In genomic region chr3:196568246-196569002, GRCh38 we compare ENCODE assay signal across 8 cellular contexts. TPM values are rescaled to one million over a fixed set of nuclear protein-coding genes. Genes with fewer than 3 reads are reported as not detected.
A peak's percentile ranks its signal among the peaks of the same experiment; 100 is the strongest.
DNase-seq lines count a peak whose midpoint lies in the region; ATAC-seq, FAIRE-seq and TF ChIP-seq lines count a peak whose summit lies in the region.

A gene with protein sequence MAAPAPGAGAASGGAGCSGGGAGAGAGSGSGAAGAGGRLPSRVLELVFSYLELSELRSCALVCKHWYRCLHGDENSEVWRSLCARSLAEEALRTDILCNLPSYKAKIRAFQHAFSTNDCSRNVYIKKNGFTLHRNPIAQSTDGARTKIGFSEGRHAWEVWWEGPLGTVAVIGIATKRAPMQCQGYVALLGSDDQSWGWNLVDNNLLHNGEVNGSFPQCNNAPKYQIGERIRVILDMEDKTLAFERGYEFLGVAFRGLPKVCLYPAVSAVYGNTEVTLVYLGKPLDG (plus strand): TSS chr3:196568660. CDS start chr3:196568985, 325 bp downstream.
TSS of gene WDR53 (minus strand) at chr3:196568554. CDS start at chr3:196561475, 7,079 bp downstream.

- peaks cover 10% of the 10 kb centered on the region for H3K36me3 Mint-ChIP-seq in activated naive CD8-positive, alpha-beta T cell treated with anti-CD3 and anti-CD28 coated beads, Interleukin-2, amount 50 U/mL, for 24 hours (ENCODE audit: low read depth)

- TF ChIP-seq POLR2A in GM12892 (IDR thresholded peaks at IDR 0.05; ENCODE audit: low read depth, low read length) (peak; percentile 91), tibial nerve (IDR thresholded peaks at IDR 0.05) (peak; percentile 28 to 75)

- H3K9me3 ChIP-seq in pancreas = no peaks in the 10 kb centered on the region
- no peaks in the 10 kb centered on the region for H3K9me3 ChIP-seq in tibial nerve

- peak within 1 kb of the TSS; percentile 93 for H3K4me3 Mint-ChIP-seq in activated naive CD8-positive, alpha-beta T cell treated with anti-CD3 and anti-CD28 coated beads, Interleukin-2, amount 50 U/mL, for 24 hours

- H3K36me3 ChIP-seq in pancreas = no peaks in the 10 kb centered on the region
- H3K36me3 ChIP-seq in tibial nerve = peaks cover 0 to 14% (median 0%) of the 10 kb centered on the region in 3 donors

- H3K27me3 ChIP-seq in pancreas (no peaks in the 10 kb centered on the region), tibial nerve (no peaks in the 10 kb centered on the region)

- FAIRE-seq in GM12892 (lab: Jason Lieb, UNC) = peak; percentile 98
- no peak for FAIRE-seq in pancreas (lab: Jason Lieb, UNC)

- H3K4me1 Mint-ChIP-seq in activated naive CD8-positive, alpha-beta T cell treated with anti-CD3 and anti-CD28 coated beads, Interleukin-2, amount 50 U/mL, for 24 hours = peaks cover 43% of the 10 kb centered on the region

- peak within 1 kb of the TSS; percentile 93 for H3K27ac Mint-ChIP-seq in activated naive CD8-positive, alpha-beta T cell treated with anti-CD3 and anti-CD28 coated beads, Interleukin-2, amount 50 U/mL, for 24 hours

- ATAC-seq in HG02840 (IDR thresholded peaks at IDR 0.05; ENCODE audit: low FRiP score, unreplicated experiment) = peak; percentile 89
- peak; percentile 97 for ATAC-seq in activated naive CD8-positive, alpha-beta T cell treated with anti-CD3 and anti-CD28 coated beads, Interleukin-2, amount 50 U/mL, for 24 hours
- ATAC-seq in Right ventricle myocardium superior (ENCODE audit: poor library complexity) = peak; percentile 100
- ATAC-seq in pancreas = peak; percentile 97 to 99 (median 98)

- TF ChIP-seq EP300 in tibial nerve (IDR thresholded peaks at IDR 0.05) = peak; percentile 91 to 97

- H3K27ac ChIP-seq in pancreas (peak within 1 kb of the TSS; percentile 54 to 72 (median 64)), tibial nerve (peak within 1 kb of the TSS; percentile 81 to 92 (median 88))

- no peaks in the 10 kb centered on the region for H3K27me3 Mint-ChIP-seq in activated naive CD8-positive, alpha-beta T cell treated with anti-CD3 and anti-CD28 coated beads, Interleukin-2, amount 50 U/mL, for 24 hours

- DNase-seq in GM12892 (ENCODE audit: insufficient read length) = peak; percentile 95
- DNase-seq in NCI-H1436 (lab: John Stamatoyannopoulos, UW) = peak; percentile 97
- DNase-seq in SW480 (ENCODE audit: low spot score) = peak; percentile 96
- DNase-seq in activated naive CD8-positive, alpha-beta T cell treated with anti-CD3 and anti-CD28 coated beads, Interleukin-2, amount 50 U/mL, for 24 hours = peak; percentile 95
- peak; percentile 97 for DNase-seq in Right ventricle myocardium superior
- peak; percentile 94 to 98 (median 96) for DNase-seq in pancreas
- DNase-seq in tibial nerve (ENCODE audit: low spot score in 2 of 2) = peak; percentile 84 to 90

- no peak for TF ChIP-seq CTCF in pancreas (IDR thresholded peaks at IDR 0.05)
- TF ChIP-seq CTCF in tibial nerve (IDR thresholded peaks at IDR 0.05) = peak in 2 of 5 experiments; percentile 9 to 56

- peaks cover 0 to 13% (median 0%) of the 10 kb centered on the region in 3 donors for H3K4me1 ChIP-seq in pancreas
- peaks cover 0 to 47% (median 15%) of the 10 kb centered on the region in 4 donors for H3K4me1 ChIP-seq in tibial nerve

- 0% methylated on average over 61 to 87 of the region's 87 CpGs for WGBS in pancreas, 2 donors
- 0% methylated on average over 31 to 35 of the region's 87 CpGs for WGBS in tibial nerve, 2 donors

- intact Hi-C loops in Right ventricle myocardium superior (cut with DNase I) = no loop called here
- intact Hi-C loops in pancreas (cut with DNase I) = no loop called here

- no peaks in the 10 kb centered on the region for H3K9me3 Mint-ChIP-seq in activated naive CD8-positive, alpha-beta T cell treated with anti-CD3 and anti-CD28 coated beads, Interleukin-2, amount 50 U/mL, for 24 hours

- peak within 1 kb of the TSS; percentile 57 to 93 (median 86) for H3K4me3 ChIP-seq in pancreas
- H3K4me3 ChIP-seq in tibial nerve = peak within 1 kb of the TSS; percentile 77 to 98 (median 96)

RNA-seq across cellular contexts. Expression of the first gene that starts in this region (rescaled TPM):
- polyA plus RNA-seq in GM12892 (2012; ENCODE audit: missing spikeins) = 13.5 TPM
- total RNA-seq in Right ventricle myocardium superior (7.9 TPM), pancreas (1 to 10 TPM; 2.0 to 5.0 (median 3.1) TPM), tibial nerve (10 to 100 TPM in 1 of 4 donors, 1 to 10 TPM in 3; 7.8 to 14.9 (median 8.7) TPM)
- 1 to 10 TPM; 1.2 to 3.1 TPM for polyA plus RNA-seq in pancreas

RNA-seq across cellular contexts. Expression of gene WDR53, which starts in this region (rescaled TPM):
- 17.3 TPM for polyA plus RNA-seq in GM12892 (2012; ENCODE audit: missing spikeins)
- 7.9 TPM for total RNA-seq in Right ventricle myocardium superior
- total RNA-seq in pancreas = 1 to 10 TPM; 3.2 to 5.6 (median 3.5) TPM
- 10 to 100 TPM in 1 of 2 donors, 1 to 10 TPM in 1; 6.7 to 10.6 TPM for polyA plus RNA-seq in pancreas
- 10 to 100 TPM in 1 of 4 donors, 1 to 10 TPM in 3; 6.1 to 17.4 (median 9.1) TPM for total RNA-seq in tibial nerve

Comparison
In these comparisons a context has a peak if more than half of its experiments do, and no peak if none do; other contexts are left out.
1. Peak in every context shown above with its lines: DNase-seq, ATAC-seq, H3K4me3 ChIP-seq and H3K27ac ChIP-seq.